In the genomic region with DNA sequence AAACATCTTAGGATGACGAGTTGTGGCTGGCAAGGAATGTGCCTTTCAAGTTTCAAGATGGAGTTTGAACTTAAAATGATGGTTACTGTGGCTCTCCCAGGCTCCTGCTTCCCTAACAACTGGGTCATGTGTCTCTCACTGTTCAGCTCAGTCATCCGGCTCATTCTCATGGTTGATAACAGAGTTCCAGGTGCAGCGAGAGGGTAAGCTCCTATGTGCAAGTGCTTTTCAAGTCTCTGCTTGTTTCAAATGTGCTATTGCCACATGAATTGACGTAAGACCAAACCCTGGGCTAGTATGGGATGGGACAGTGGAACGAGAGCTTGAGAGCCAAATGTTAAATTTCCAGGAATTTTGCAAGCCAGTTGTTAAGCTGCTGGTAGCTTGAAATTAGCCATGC, we compare ENCODE assay signal across 17 cellular contexts. TPM values are rescaled to one million over a fixed set of nuclear protein-coding genes. Genes with fewer than 3 reads are reported as not detected.
DNase-seq lines count a peak whose midpoint lies in the region; ATAC-seq and TF ChIP-seq lines count a peak whose summit lies in the region.
"Had no signal": no experiment of that assay in that cellular context is flagged by ENCODE, and none has a peak within 500 bp of the region (broad histone marks: within the 10 kb centered on the region; RNA-seq: fewer than 3 reads in every experiment).

No MANE protein-coding gene starts in this region.

- no peaks in the 10 kb centered on the region for H3K9me3 ChIP-seq in suprapubic skin
- H3K9me3 ChIP-seq: uterus had no signal

- H3K4me1 ChIP-seq in suprapubic skin, result peaks cover 17% of the 10 kb centered on the region
- H3K4me1 ChIP-seq: uterus had no signal

- no peak for TF ChIP-seq EP300 in suprapubic skin (IDR thresholded peaks at IDR 0.05)

- 38% methylated on average over 5 of the region's 5 CpGs for WGBS in suprapubic skin

- TF ChIP-seq CTCF in suprapubic skin (IDR thresholded peaks at IDR 0.05), result no peak

- no peaks in the 10 kb centered on the region for H3K36me3 ChIP-seq in suprapubic skin
- H3K36me3 ChIP-seq: neural progenitor cell, uterus had no signal

- ATAC-seq in HG02610 (IDR thresholded peaks at IDR 0.05; ENCODE audit: unreplicated experiment) (no peak), GM21723 (IDR thresholded peaks at IDR 0.05; ENCODE audit: unreplicated experiment) (no peak)
- ATAC-seq: activated naive CD4-positive, alpha-beta T cell treated with anti-CD3 and anti-CD28 coated beads, Interleukin-2, amount 50 U/mL, for 72 hours; stimulated activated naive CD8-positive, alpha-beta T cell treated with anti-CD3 and anti-CD28 coated beads, Interleukin-15, Interleukin-2, amounts not matched to agents 100 U/mL and 50 U/mL, for 24 hours had no signal

- H3K27ac ChIP-seq in epithelial cell of prostate (peak overlapping the region; percentile 54), suprapubic skin (peak overlapping the region; percentile 53)
- H3K27ac ChIP-seq: neural progenitor cell, uterus had no signal

- no peak overlapping the region for H3K4me3 ChIP-seq in suprapubic skin
- H3K4me3 ChIP-seq: neural progenitor cell, uterus had no signal

- DNase-seq in NCI-H2171 treated with DMSO at 0.1 percent for 48 hours (lab: John Stamatoyannopoulos, UW), result peak; percentile 88
- peak; percentile 99 for DNase-seq in epithelial cell of prostate (ENCODE audit: low read depth, low spot score)
- DNase-seq in left kidney (ENCODE audit: low read depth, low spot score), result peak; percentile 44
- no peak for DNase-seq in suprapubic skin (ENCODE audit: low spot score in 2 of 2)
- no peak for DNase-seq in activated T-cell treated with anti-CD3 and anti-CD28 coated beads, Interleukin-2, amount 50 U/mL, for 48 hours
- DNase-seq: activated CD4-positive, alpha-beta T cell treated with anti-CD3 and anti-CD28 coated beads, Interleukin-2, amount 50 U/mL, for 4 hours; activated T-cell treated with anti-CD3 and anti-CD28 coated beads, Interleukin-2, amount 50 U/mL, for 1 hour; cortex of kidney; HCEC 1CT; kidney; NCI-H2029; stimulated activated naive CD8-positive, alpha-beta T cell treated with anti-CD3 and anti-CD28 coated beads, Interleukin-15, Interleukin-2, amounts not matched to agents 100 U/mL and 50 U/mL, for 24 hours; uterus had no signal

- no peaks in the 10 kb centered on the region for H3K27me3 ChIP-seq in suprapubic skin
- H3K27me3 ChIP-seq: neural progenitor cell, uterus had no signal

- TF ChIP-seq POLR2A in suprapubic skin (IDR thresholded peaks at IDR 0.05), result no peak

RNA-seq across cellular contexts. Expression of gene PUM2, which starts 19.5 kb away (rescaled TPM):
- total RNA-seq in suprapubic skin, result 100 to 1,000 TPM in 1 of 4 donors, 10 to 100 TPM in 3; 78.9 to 108 (median 99.0) TPM

Comparison
In these comparisons a context has a peak if more than half of its experiments do, and no peak if none do; other contexts are left out.
1. DNase-seq: peak in NCI-H2171 treated with DMSO at 0.1 percent for 48 hours (single experiment), epithelial cell of prostate (single experiment) and left kidney (single experiment); none in suprapubic skin (0 of 2) and activated T-cell treated with anti-CD3 and anti-CD28 coated beads, Interleukin-2, amount 50 U/mL, for 48 hours (0 of 2).